9 cellular contexts compared by ENCODE assay signal in the genomic region with DNA sequence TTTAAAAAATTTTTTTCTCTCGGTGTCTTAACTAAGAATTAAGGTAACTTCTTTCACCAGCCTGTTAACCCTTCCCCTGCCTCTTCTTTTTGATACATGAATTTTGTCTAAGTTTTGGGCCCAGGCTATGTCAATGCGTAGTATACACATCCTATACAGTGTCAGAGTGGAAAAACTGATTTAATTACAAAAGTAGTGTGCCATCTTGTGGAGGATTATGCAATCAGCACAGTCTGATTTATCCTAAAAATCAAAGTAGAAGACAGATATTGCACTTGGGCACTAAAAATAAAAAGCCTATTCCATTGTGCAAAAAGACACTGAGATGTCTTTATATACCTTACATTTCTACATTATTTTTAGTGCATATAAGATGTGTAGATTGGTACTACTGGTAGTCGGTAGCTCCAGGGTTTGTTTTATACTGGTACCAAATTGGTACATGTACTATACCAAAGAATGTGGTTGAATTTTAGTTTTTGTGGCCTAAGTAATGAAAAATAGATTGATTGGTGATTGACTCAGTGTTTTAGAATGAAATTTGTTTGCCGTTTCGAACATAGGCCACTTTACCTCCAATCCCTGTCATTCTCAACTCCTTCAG.
DNase-seq lines count a peak whose midpoint lies in the region; TF ChIP-seq lines count a peak whose summit lies in the region.
"Had no signal": no experiment of that assay in that cellular context is flagged by ENCODE, and none has a peak within 500 bp of the region (broad histone marks: within the 10 kb centered on the region; RNA-seq: fewer than 3 reads in every experiment).

No MANE protein-coding gene starts in this region.

- TF ChIP-seq CTCF in LNCAP (IDR thresholded peaks at IDR 0.05) (peak; percentile 80), esophagus squamous epithelium (IDR thresholded peaks at IDR 0.05) (peak in 5 of 6 experiments; percentile 51 to 68 (median 57)), neural cell (IDR thresholded peaks at IDR 0.05; ENCODE audit: poor library complexity, severe bottlenecking) (peak; percentile 80)

- no peaks in the 10 kb centered on the region for H3K9me3 ChIP-seq in esophagus squamous epithelium
- H3K9me3 ChIP-seq in neural cell (ENCODE audit: low read length): no peaks in the 10 kb centered on the region
- H3K9me3 ChIP-seq: BLaER1 treated with 17β-estradiol and CSF1 and Interleukin-3, amounts not matched to agents 10 nM and 100 nM had no signal

- H3K9ac ChIP-seq in neural cell (ENCODE audit: low read length): no peak overlapping the region
- H3K9ac ChIP-seq: BLaER1 treated with 17β-estradiol and CSF1 and Interleukin-3, amounts not matched to agents 10 nM and 100 nM had no signal

- 71% methylated on average over 5 of the region's 5 CpGs for WGBS in esophagus squamous epithelium, 2 donors

- H3K79me2 ChIP-seq in neural cell (replicated peaks; ENCODE audit: insufficient read depth, low read length): no peaks in the 10 kb centered on the region

- H3K27ac ChIP-seq in esophagus squamous epithelium (peak overlapping the region in 1 of 4 donors; percentile 6), neural cell (ENCODE audit: low read length) (no peak overlapping the region)
- H3K27ac ChIP-seq: BLaER1 treated with 17β-estradiol and CSF1 and Interleukin-3, amounts not matched to agents 10 nM and 100 nM had no signal

- DNase-seq in NCI-H1436 (lab: John Stamatoyannopoulos, UW) (peak; percentile 21), NCI-H1436 treated with DMSO at 0.1 percent for 48 hours (lab: John Stamatoyannopoulos, UW) (no peak), SK-MEL-5 (ENCODE audit: low read depth, low spot score) (peak; percentile 75), esophagus squamous epithelium (lab: John Stamatoyannopoulos, UW) (no peak), NK-92 (lab: John Stamatoyannopoulos, UW; ENCODE audit: unreplicated experiment) (no peak), ecto neural progenitor cell (ENCODE audit: low spot score) (no peak)

- H3K27me3 ChIP-seq in esophagus squamous epithelium: no peaks in the 10 kb centered on the region
- H3K27me3 ChIP-seq in neural cell (ENCODE audit: insufficient read depth, low read depth, low read length): no peaks in the 10 kb centered on the region
- H3K27me3 ChIP-seq: BLaER1 treated with 17β-estradiol and CSF1 and Interleukin-3, amounts not matched to agents 10 nM and 100 nM had no signal

- no peaks in the 10 kb centered on the region for H3F3A ChIP-seq in neural cell (ENCODE audit: insufficient read depth, low read length, poor library complexity, severe bottlenecking)

- TF ChIP-seq EP300 in neural cell (conservative IDR thresholded peaks at IDR 0.05; ENCODE audit: poor library complexity, severe bottlenecking): no peak

- H3K9me2 ChIP-seq in neural cell (ENCODE audit: insufficient read depth, low read length): no peaks in the 10 kb centered on the region

- no peak overlapping the region for H3K4me2 ChIP-seq in neural cell (ENCODE audit: low read length)
- H3K4me2 ChIP-seq: BLaER1 treated with 17β-estradiol and CSF1 and Interleukin-3, amounts not matched to agents 10 nM and 100 nM had no signal

- H2AFZ ChIP-seq in neural cell (ENCODE audit: low read depth, low read length): no peak overlapping the region

- in situ Hi-C loops in SK-MEL-5 (cut with HindIII; ENCODE audit: low pct_unique_long_range_greater_than_20kb, low sequenced_read_pairs): loop anchor here (25.0 kb wide), 1 partner anchor 337 kb away; no protein-coding TSS in a partner anchor

- H3K4me1 ChIP-seq in esophagus squamous epithelium: peaks cover 0 to 10% (median 0%) of the 10 kb centered on the region in 3 donors
- H3K4me1 ChIP-seq: BLaER1 treated with 17β-estradiol and CSF1 and Interleukin-3, amounts not matched to agents 10 nM and 100 nM had no signal

- peak; percentile 81 for TF ChIP-seq RAD21 in neural cell (conservative IDR thresholded peaks at IDR 0.05)

- peaks cover 0 to 44% (median 0%) of the 10 kb centered on the region in 3 donors for H3K36me3 ChIP-seq in esophagus squamous epithelium
- no peaks in the 10 kb centered on the region for H3K36me3 ChIP-seq in neural cell (ENCODE audit: insufficient read depth, low read length)

- no peaks in the 10 kb centered on the region for H4K20me1 ChIP-seq in neural cell (ENCODE audit: insufficient read depth)

- H3K4me3 ChIP-seq in esophagus squamous epithelium: no peak overlapping the region
- no peak overlapping the region for H3K4me3 ChIP-seq in neural cell (ENCODE audit: low read length)
- H3K4me3 ChIP-seq: BLaER1 treated with 17β-estradiol and CSF1 and Interleukin-3, amounts not matched to agents 10 nM and 100 nM had no signal

- intact Hi-C loops in esophagus squamous epithelium (cut with DNase I): loop anchor here (10.0 kb wide), 1 partner anchor 360 kb away; no protein-coding TSS in a partner anchor

- no peak for TF ChIP-seq POLR2A in esophagus squamous epithelium (IDR thresholded peaks at IDR 0.05)

TF ChIP-seq in neural cell, 6 proteins besides CTCF, POLR2A, EP300 and RAD21:
- TF ChIP-seq SMC3 (conservative IDR thresholded peaks at IDR 0.05; ENCODE audit: poor library complexity): peak; percentile 89
- no peak for TF ChIP-seq TAF1 (IDR thresholded peaks at IDR 0.05; ENCODE audit: low read depth)

Comparison
In these comparisons a context has a peak if more than half of its experiments do, and no peak if none do; other contexts are left out.
1. DNase-seq: peak in NCI-H1436 (single experiment) and SK-MEL-5 (single experiment); none in NCI-H1436 treated with DMSO at 0.1 percent for 48 hours (single experiment), esophagus squamous epithelium (single experiment), NK-92 (single experiment) and ecto neural progenitor cell (single experiment).
2. Peak in every context shown above with its lines, with median percentiles within 50 percentile points of each other: CTCF ChIP-seq.